Comparison of ENCODE assay signal across 30 cellular contexts in genomic region chr3:143109861-143110260, GRCh38.
"Had no signal": no experiment of that assay in that cellular context is flagged by ENCODE, and none has a peak within 500 bp of the region (broad histone marks: within the 10 kb centered on the region; RNA-seq: fewer than 3 reads in every experiment).

No MANE protein-coding gene starts in this region.

- H3K27me3 ChIP-seq: brain microvascular endothelial cell had no signal

- H3K4me3 Mint-ChIP-seq: activated CD4-positive, alpha-beta memory T cell treated with anti-CD3 and anti-CD28 coated beads, Interleukin-2, amount 10 ng/mL, durations not matched to agents 7 days and 5 days; activated CD8-positive, alpha-beta memory T cell treated with anti-CD3 and anti-CD28 coated beads, Interleukin-2, amount 10 ng/mL, durations not matched to agents 7 days and 5 days; activated naive CD4-positive, alpha-beta T cell treated with anti-CD3 and anti-CD28 coated beads, Interleukin-2, amount 10 ng/mL, durations not matched to agents 7 days and 5 days; activated naive CD8-positive, alpha-beta T cell; activated naive CD8-positive, alpha-beta T cell treated with anti-CD3 and anti-CD28 coated beads, Interleukin-2, amount 50 U/mL, for 24 hours had no signal

- DNase-seq: activated CD4-positive, alpha-beta memory T cell treated with anti-CD3 and anti-CD28 coated beads, Interleukin-2, amount 10 ng/mL, durations not matched to agents 7 days and 5 days; activated CD4-positive, alpha-beta T cell treated with anti-CD3 and anti-CD28 coated beads for 1 hour; activated CD4-positive, alpha-beta T cell treated with anti-CD3 and anti-CD28 coated beads for 48 hours; activated CD4-positive, CD25-positive, alpha-beta regulatory T cell; activated CD8-positive, alpha-beta memory T cell treated with anti-CD3 and anti-CD28 coated beads for 24 hours; activated CD8-positive, alpha-beta memory T cell treated with anti-CD3 and anti-CD28 coated beads, Interleukin-2, amount 10 ng/mL, durations not matched to agents 7 days and 5 days; activated CD8-positive, alpha-beta memory T cell treated with anti-CD3 and anti-CD28 coated beads, Interleukin-2, amount 50 U/mL, for 48 hours; activated effector memory CD4-positive, alpha-beta T cell treated with Interleukin-2 at 50 U/mL for 16 hours; activated naive CD4-positive, alpha-beta T cell treated with anti-CD3 and anti-CD28 coated beads, Interleukin-2, amount 10 ng/mL, durations not matched to agents 7 days and 5 days; activated naive CD8-positive, alpha-beta T cell treated with anti-CD3 and anti-CD28 coated beads, Interleukin-2, amount 50 U/mL, for 24 hours; activated T-cell treated with anti-CD3 and anti-CD28 coated beads, Interleukin-2, amount 50 U/mL, for 48 hours; anterior cingulate cortex; brain microvascular endothelial cell; central memory CD4-positive, alpha-beta T cell; Karpas-422; KBM-7; NCI-H1417; NCI-H146; NCI-H1930; NCI-H345; NCI-H510A treated with DMSO at 0.1 percent for 48 hours; NCI-H526 treated with DMSO at 0.1 percent for 48 hours; NCI-H774; SHP77; SJCRH30; T1000; WERI-Rb-1 had no signal

- H3K36me3 Mint-ChIP-seq: activated CD8-positive, alpha-beta memory T cell treated with anti-CD3 and anti-CD28 coated beads, Interleukin-2, amount 10 ng/mL, durations not matched to agents 7 days and 5 days had no signal

- H3K27ac ChIP-seq: brain microvascular endothelial cell, SJCRH30, SK-N-MC, WERI-Rb-1 had no signal

- ATAC-seq: activated CD8-positive, alpha-beta memory T cell treated with anti-CD3 and anti-CD28 coated beads, Interleukin-2, amount 10 ng/mL, durations not matched to agents 7 days and 5 days; activated naive CD8-positive, alpha-beta T cell treated with anti-CD3 and anti-CD28 coated beads, Interleukin-2, amount 50 U/mL, for 24 hours; Panc1 had no signal

- H3K27ac Mint-ChIP-seq: activated CD4-positive, alpha-beta memory T cell treated with anti-CD3 and anti-CD28 coated beads, Interleukin-2, amount 10 ng/mL, durations not matched to agents 7 days and 5 days; activated CD8-positive, alpha-beta memory T cell treated with anti-CD3 and anti-CD28 coated beads, Interleukin-2, amount 10 ng/mL, durations not matched to agents 7 days and 5 days; activated naive CD4-positive, alpha-beta T cell treated with anti-CD3 and anti-CD28 coated beads, Interleukin-2, amount 10 ng/mL, durations not matched to agents 7 days and 5 days; activated naive CD8-positive, alpha-beta T cell; activated naive CD8-positive, alpha-beta T cell treated with anti-CD3 and anti-CD28 coated beads, Interleukin-2, amount 50 U/mL, for 24 hours had no signal

- H3K36me3 ChIP-seq: brain microvascular endothelial cell, SJCRH30, WERI-Rb-1 had no signal

- H3K4me1 ChIP-seq: SJCRH30 had no signal

- H3K4me1 Mint-ChIP-seq: activated CD4-positive, alpha-beta memory T cell treated with anti-CD3 and anti-CD28 coated beads, Interleukin-2, amount 10 ng/mL, durations not matched to agents 7 days and 5 days; activated CD8-positive, alpha-beta memory T cell treated with anti-CD3 and anti-CD28 coated beads, Interleukin-2, amount 10 ng/mL, durations not matched to agents 7 days and 5 days; activated naive CD4-positive, alpha-beta T cell treated with anti-CD3 and anti-CD28 coated beads, Interleukin-2, amount 10 ng/mL, durations not matched to agents 7 days and 5 days; activated naive CD8-positive, alpha-beta T cell treated with anti-CD3 and anti-CD28 coated beads, Interleukin-2, amount 50 U/mL, for 24 hours had no signal

- H3K4me3 ChIP-seq: SJCRH30, SK-N-MC had no signal
